In genomic region chr6:96466149-96466863, GRCh38 we compare ENCODE assay signal across 14 cellular contexts. TPM values are rescaled to one million over a fixed set of nuclear protein-coding genes. Genes with fewer than 3 reads are reported as not detected.
A peak's percentile ranks its signal among the peaks of the same experiment; 100 is the strongest.
DNase-seq lines count a peak whose midpoint lies in the region; ATAC-seq, FAIRE-seq and TF ChIP-seq lines count a peak whose summit lies in the region.
"Had no signal": no experiment of that assay in that cellular context is flagged by ENCODE, and none has a peak within 500 bp of the region (broad histone marks: within the 10 kb centered on the region; RNA-seq: fewer than 3 reads in every experiment).

No MANE protein-coding gene starts in this region.

- H3K4me3 ChIP-seq in bronchial epithelial cell (ENCODE audit: low read depth, low read length) = no peak overlapping the region

- ATAC-seq in GM18867 (IDR thresholded peaks at IDR 0.05; ENCODE audit: unreplicated experiment) (peak; percentile 86), GM21423 (IDR thresholded peaks at IDR 0.05; ENCODE audit: unreplicated experiment) (peak; percentile 67), HG03095 (IDR thresholded peaks at IDR 0.05; ENCODE audit: unreplicated experiment) (peak; percentile 60)
- ATAC-seq: naive thymus-derived CD8-positive, alpha-beta T cell; WTC11 had no signal

- DNase-seq in bronchial epithelial cell (ENCODE audit: low read depth) (peak; percentile 24), COLO829 (ENCODE audit: low spot score) (no peak), NCI-H146 (lab: John Stamatoyannopoulos, UW) (no peak)
- no peak for DNase-seq in effector CD4-positive, alpha-beta T cell
- DNase-seq: amygdala; DMS 273 treated with DMSO at 0.1 percent for 48 hours; naive thymus-derived CD8-positive, alpha-beta T cell; NCI-H2171; RPMI8226; stimulated activated CD4-positive, alpha-beta T cell treated with anti-CD3 and anti-CD28 coated beads, Interleukin-12 subunit alpha, Interleukin-12 subunit beta, amount 100 ng/mL, for 4 hours had no signal

- no peak for FAIRE-seq in bronchial epithelial cell (lab: Jason Lieb, UNC)

- TF ChIP-seq CTCF in bronchial epithelial cell (IDR thresholded peaks at IDR 0.05; ENCODE audit: insufficient read depth, low read length, severe bottlenecking) = no peak

- H3K36me3 ChIP-seq in bronchial epithelial cell (ENCODE audit: control insufficient read depth, insufficient read depth, low read length) = no peaks in the 10 kb centered on the region

- no peaks in the 10 kb centered on the region for H3K27me3 ChIP-seq in bronchial epithelial cell (ENCODE audit: control insufficient read depth, insufficient read depth, low read length)

RNA-seq across cellular contexts. Expression of gene UFL1, which starts 55.3 kb away (rescaled TPM):
- total RNA-seq in bronchial epithelial cell = 16.6 and 23.4 TPM in 2 replicates
